ENCODE assay signal across 8 cellular contexts in the genomic region with DNA sequence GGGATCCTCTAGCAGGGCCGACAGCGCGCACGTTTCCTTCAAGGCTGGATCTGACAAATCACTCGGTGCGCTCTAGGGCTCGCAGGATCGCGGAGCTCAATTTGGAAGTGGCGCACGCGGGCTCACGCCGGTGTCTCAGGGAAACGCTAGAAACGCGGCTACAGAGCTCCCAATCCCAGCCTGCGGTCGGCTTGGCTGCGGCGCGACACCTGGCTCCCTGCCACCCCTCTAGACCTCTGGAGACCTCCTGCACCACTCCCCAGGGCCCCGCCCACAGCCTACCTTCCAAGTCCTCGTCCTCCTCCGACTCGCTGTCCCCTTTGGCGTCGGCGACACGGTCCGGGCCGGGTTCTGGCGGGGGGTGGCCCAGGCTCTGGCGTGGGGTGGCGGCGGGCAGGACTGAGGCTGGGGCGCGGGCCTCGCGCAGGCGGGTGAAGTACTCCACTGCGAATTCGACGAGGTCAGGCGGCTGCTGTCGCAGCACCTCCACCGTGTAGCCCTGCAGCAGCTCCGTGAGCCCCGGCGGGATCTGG. TPM values are rescaled to one million over a fixed set of nuclear protein-coding genes. Genes with fewer than 3 reads are reported as not detected.
DNase-seq lines count a peak whose midpoint lies in the region; ATAC-seq and TF ChIP-seq lines count a peak whose summit lies in the region.

No MANE protein-coding gene starts in this region.

- CTCF ChIA-PET in T-cell (lab: Charles Lee), result no interaction called here

- peaks cover 2% of the 10 kb centered on the region; the same call in 1 of the 2 replicates for H3F3A ChIP-seq in DOHH2 (ENCODE audit: control insufficient read depth, insufficient read depth)

- H3K18ac ChIP-seq in H9 (ENCODE audit: insufficient read length, low read depth, low read length), result no peak overlapping the region

- POLR2A ChIA-PET in T-cell (lab: Charles Lee), result interaction anchor here in 1 of 2 donors (0.5 to 1.9 kb wide), 6 partner anchors 19 to 432 kb away, joined by 3 to 22 read pairs (median 4); no protein-coding TSS in a partner anchor

- no peak overlapping the region for H2BK5ac ChIP-seq in H9 (ENCODE audit: insufficient read length, low read length)

- peak overlapping the region; percentile 94 for H3K4me2 ChIP-seq in DOHH2 (ENCODE audit: low read length)
- peak overlapping the region; percentile 70 for H3K4me2 ChIP-seq in H9 (ENCODE audit: insufficient read depth, insufficient read length, low read length)
- H3K4me2 ChIP-seq in parathyroid adenoma (ENCODE audit: low read length), result peak overlapping the region; percentile 96

- peaks cover 13% of the 10 kb centered on the region for H3K27me3 Mint-ChIP-seq in H9 (ENCODE audit: low read depth)
- no peaks in the 10 kb centered on the region for H3K27me3 Mint-ChIP-seq in T-cell
- H3K27me3 Mint-ChIP-seq in type B pancreatic cell, result no peaks in the 10 kb centered on the region

- WGBS in H9 (ENCODE audit: extremely low coverage, insufficient read length, low lambda C conversion rate), result no CpG with 5 or more reads among the region's 50 CpGs
- WGBS in heart right ventricle, 2 donors, result 0% methylated on average over 49 to 50 of the region's 50 CpGs

- H3K27me3 ChIP-seq in DOHH2 (ENCODE audit: control insufficient read depth, low read length) (peaks cover 4% of the 10 kb centered on the region; the same call in 1 of the 2 replicates), H9 (ENCODE audit: insufficient read depth, low read length) (no peaks in the 10 kb centered on the region), heart right ventricle (no peaks in the 10 kb centered on the region), parathyroid adenoma (ENCODE audit: control insufficient read depth, insufficient read depth, low read length) (no peaks in the 10 kb centered on the region)

- no peak overlapping the region for H3T11ph ChIP-seq in H9 (ENCODE audit: low read length)

- H3K9me2 ChIP-seq in DOHH2 (replicated peaks; ENCODE audit: control insufficient read depth, low read length), result no peaks in the 10 kb centered on the region

- no peak overlapping the region for H4K91ac ChIP-seq in H9 (ENCODE audit: insufficient read length, low read depth, low read length)

- H3K36me3 ChIP-seq in DOHH2 (ENCODE audit: control insufficient read depth, low read length) (no peaks in the 10 kb centered on the region), heart right ventricle (no peaks in the 10 kb centered on the region), parathyroid adenoma (ENCODE audit: control insufficient read depth, insufficient read depth, low read length) (no peaks in the 10 kb centered on the region)

- H3K9me3 Mint-ChIP-seq in H9, result no peaks in the 10 kb centered on the region
- no peaks in the 10 kb centered on the region for H3K9me3 Mint-ChIP-seq in T-cell
- no peaks in the 10 kb centered on the region for H3K9me3 Mint-ChIP-seq in type B pancreatic cell

- H3K27ac Mint-ChIP-seq in H9, result peak overlapping the region in 1 of 3 experiments; percentile 62; a peak in 1 of 7 replicates
- H3K27ac Mint-ChIP-seq in T-cell, result peak overlapping the region; percentile 61 to 80
- peak overlapping the region; percentile 69 for H3K27ac Mint-ChIP-seq in type B pancreatic cell

- no peak overlapping the region for H4K8ac ChIP-seq in H9 (replicated peaks; ENCODE audit: insufficient read length, low read depth, low read length)

- H3K9ac ChIP-seq in H9 (ENCODE audit: extremely low read depth, insufficient read length, low read length) (no peak overlapping the region), parathyroid adenoma (peak overlapping the region; percentile 4)

- H3K4me3 Mint-ChIP-seq in H9 (peak overlapping the region; percentile 78 to 85), T-cell (peak overlapping the region; percentile 85 to 89 (median 87)), type B pancreatic cell (peak overlapping the region; percentile 90)

- ATAC-seq in T-cell (replicated peaks in 1 of 4) (peak; percentile 45 to 62 (median 54)), heart right ventricle (peak; percentile 72 to 87 (median 82))

- H3K56ac ChIP-seq in H9 (ENCODE audit: insufficient read length, low read depth, low read length), result no peak overlapping the region

- TF ChIP-seq CTCF in DOHH2 (IDR thresholded peaks at IDR 0.05; ENCODE audit: low read depth, low read length, poor library complexity, severe bottlenecking) (no peak), H9 (conservative IDR thresholded peaks at IDR 0.05) (no peak), heart right ventricle (IDR thresholded peaks at IDR 0.05) (no peak), parathyroid adenoma (IDR thresholded peaks at IDR 0.05) (no peak), type B pancreatic cell (conservative IDR thresholded peaks at IDR 0.05) (no peak)

- peaks cover 17% of the 10 kb centered on the region in 2 experiments for H3K4me1 Mint-ChIP-seq in H9
- H3K4me1 Mint-ChIP-seq in T-cell, result peaks cover 23 to 38% (median 32%) of the 10 kb centered on the region in 3 donors
- H3K4me1 Mint-ChIP-seq in type B pancreatic cell (ENCODE audit: unreplicated experiment), result peaks cover 12% of the 10 kb centered on the region

- no peak overlapping the region for H2AK5ac ChIP-seq in H9 (ENCODE audit: insufficient read length, low read length)

- H4K5ac ChIP-seq in H9 (ENCODE audit: insufficient read length, low read depth, low read length), result no peak overlapping the region

- H3K36me3 Mint-ChIP-seq in H9 (ENCODE audit: insufficient read depth in 1 of 3, low read depth in 3 of 3), result no peaks in the 10 kb centered on the region; a peak in 1 of 7 replicates
- H3K36me3 Mint-ChIP-seq in T-cell, result peaks cover 2% of the 10 kb centered on the region
- no peaks in the 10 kb centered on the region for H3K36me3 Mint-ChIP-seq in type B pancreatic cell

- H2AFZ ChIP-seq in H9 (ENCODE audit: low read length), result no peak overlapping the region
- peak overlapping the region; percentile 87 for H2AFZ ChIP-seq in parathyroid adenoma

- H3K27ac ChIP-seq in DOHH2 (ENCODE audit: low read depth, low read length) (no peak overlapping the region), H9 (ENCODE audit: insufficient read length, low read depth, low read length) (no peak overlapping the region), heart right ventricle (peak overlapping the region; percentile 90 to 99 (median 97)), parathyroid adenoma (peak overlapping the region; percentile 85)

- peak overlapping the region; percentile 74 for H3K4me3 ChIP-seq in DOHH2 (ENCODE audit: low read length)
- peak overlapping the region; percentile 65 to 97 (median 87) for H3K4me3 ChIP-seq in heart right ventricle
- H3K4me3 ChIP-seq in parathyroid adenoma (ENCODE audit: low read depth, low read length), result peak overlapping the region; percentile 83

- no peak overlapping the region for H2BK120ac ChIP-seq in H9 (ENCODE audit: low read depth, low read length, poor library complexity, severe bottlenecking)

- H3K4ac ChIP-seq in H9 (ENCODE audit: low read depth, low read length), result no peak overlapping the region

- no peak overlapping the region for H3K23ac ChIP-seq in H9 (ENCODE audit: insufficient read length, low read depth, low read length)

- intact Hi-C loops in heart right ventricle (cut with DNase I), result loop anchor here in 2 of 10 donors (2.0 kb wide), 2 partner anchors 72 to 106 kb away; a partner anchor contains a TSS

- peaks cover 10% of the 10 kb centered on the region for H3K23me2 ChIP-seq in H9 (ENCODE audit: insufficient read length, low read depth, low read length, poor library complexity, severe bottlenecking)

- no peaks in the 10 kb centered on the region for H3K79me1 ChIP-seq in H9 (ENCODE audit: insufficient read depth, low read depth, low read length, poor library complexity, severe bottlenecking)

- no peaks in the 10 kb centered on the region for H4K20me1 ChIP-seq in DOHH2 (ENCODE audit: control insufficient read depth, insufficient read depth, low read depth, low read length)
- no peaks in the 10 kb centered on the region for H4K20me1 ChIP-seq in H9 (ENCODE audit: control insufficient read depth, insufficient read depth, insufficient read length)

- H3K4me1 ChIP-seq in DOHH2 (ENCODE audit: control insufficient read depth, low read length), result peaks cover 30% of the 10 kb centered on the region
- H3K4me1 ChIP-seq in H9 (ENCODE audit: insufficient read depth, low read length), result no peaks in the 10 kb centered on the region
- peaks cover 6 to 34% (median 24%) of the 10 kb centered on the region in 9 donors for H3K4me1 ChIP-seq in heart right ventricle
- H3K4me1 ChIP-seq in parathyroid adenoma, result peaks cover 24% of the 10 kb centered on the region

- no peak overlapping the region for H2BK12ac ChIP-seq in H9 (ENCODE audit: insufficient read length, low read depth, low read length)

- no peak overlapping the region for H2BK20ac ChIP-seq in H9 (ENCODE audit: low read depth, low read length, poor library complexity, severe bottlenecking)

- peak; percentile 81 for DNase-seq in H9
- peak; percentile 78 for DNase-seq in M059J (ENCODE audit: low read depth)
- peak; percentile 13 to 60 (median 38) for DNase-seq in T-cell
- DNase-seq in amniotic epithelial cell (ENCODE audit: low read depth), result peak; percentile 44
- peak; percentile 83 to 89 for DNase-seq in heart right ventricle
- peak; percentile 76 for DNase-seq in type B pancreatic cell (ENCODE audit: extremely low spot score, unreplicated experiment)

- no peak overlapping the region for H2BK15ac ChIP-seq in H9 (ENCODE audit: low read depth, low read length)

- H3K79me2 ChIP-seq in DOHH2 (ENCODE audit: control insufficient read depth, low read length) (peaks cover 22% of the 10 kb centered on the region), H9 (ENCODE audit: insufficient read depth, low read length) (no peaks in the 10 kb centered on the region), parathyroid adenoma (peaks cover 16% of the 10 kb centered on the region)

- H3K9me3 ChIP-seq in DOHH2 (ENCODE audit: control insufficient read depth, insufficient read depth, low read length) (no peaks in the 10 kb centered on the region), H9 (ENCODE audit: control insufficient read depth, low read depth, low read length) (no peaks in the 10 kb centered on the region), heart right ventricle (no peaks in the 10 kb centered on the region), parathyroid adenoma (ENCODE audit: control insufficient read depth, low read length) (no peaks in the 10 kb centered on the region)

- H3K14ac ChIP-seq in H9 (ENCODE audit: insufficient read depth, low read length), result no peak overlapping the region

RNA-seq across cellular contexts. Expression of a gene that starts 0.6 kb away (rescaled TPM):
- total RNA-seq in H9 (2021) (38.7 and 39.1 TPM in 2 replicates), T-cell (10 to 100 TPM; 30.9 to 51.8 (median 49.0) TPM), heart right ventricle (10 to 100 TPM; 42.8 to 55.7 (median 44.8) TPM), type B pancreatic cell (ENCODE audit: low replicate concordance) (40.3 and 44.1 TPM in 2 replicates)
- total RNA-seq in M059J (2014; rRNA removed; shearing (Covaris generic)), result 20.4 and 23.5 TPM in 2 replicates
- polyA plus RNA-seq in heart right ventricle, result 10 to 100 TPM; 11.3 to 13.3 TPM

RNA-seq across cellular contexts. Expression of a gene that starts 51.6 kb away (rescaled TPM):
- 6.2 and 7.4 TPM in 2 replicates for total RNA-seq in H9 (2021)
- total RNA-seq in M059J (2014; rRNA removed; shearing (Covaris generic)), result 14.5 and 28.2 TPM in 2 replicates
- 10 to 100 TPM in 4 of 5 donors, 1 to 10 TPM in 1; 9.4 to 18.2 (median 14.7) TPM for total RNA-seq in T-cell
- total RNA-seq in heart right ventricle, result 100 to 1,000 TPM in 1 of 10 donors, 10 to 100 TPM in 9; 42.5 to 129 (median 82.6) TPM
- polyA plus RNA-seq in heart right ventricle, result 10 to 100 TPM; 36.7 to 45.7 TPM
- total RNA-seq in type B pancreatic cell (ENCODE audit: low replicate concordance), result 15.2 and 15.3 TPM in 2 replicates

Comparison
In these comparisons a context has a peak if more than half of its experiments do, and no peak if none do; other contexts are left out.
1. H3K27ac ChIP-seq: peak in heart right ventricle (10 of 10) and parathyroid adenoma (single experiment); none in DOHH2 (single experiment) and H9 (single experiment).
2. Peak in every context shown above with its lines, with median percentiles within 50 percentile points of each other: H3K4me2 ChIP-seq, H3K4me3 ChIP-seq, DNase-seq and H3K4me3 Mint-ChIP-seq.